24 cellular contexts compared by ENCODE assay signal in the genomic region with DNA sequence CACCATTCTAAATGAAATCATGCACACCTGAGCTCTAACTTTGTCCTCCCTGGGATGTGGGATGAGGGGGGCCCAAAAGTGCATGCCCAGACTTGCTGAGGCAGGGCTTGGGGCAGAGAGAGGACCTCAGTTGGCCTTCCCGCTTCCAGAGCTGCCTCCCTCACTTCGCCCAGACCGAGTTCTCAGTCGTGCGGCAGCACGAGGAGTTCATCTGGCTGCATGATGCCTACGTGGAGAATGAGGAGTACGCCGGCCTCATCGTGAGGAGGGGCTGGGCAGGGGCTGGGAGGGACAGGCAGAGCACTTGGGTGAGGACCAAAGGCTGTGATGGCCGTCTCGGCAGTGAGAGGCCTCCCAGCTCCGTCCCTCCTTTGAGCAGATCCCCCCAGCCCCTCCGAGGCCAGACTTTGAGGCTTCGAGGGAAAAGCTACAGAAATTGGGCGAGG. TPM values are rescaled to one million over a fixed set of nuclear protein-coding genes. Genes with fewer than 3 reads are reported as not detected.
DNase-seq lines count a peak whose midpoint lies in the region; ATAC-seq and TF ChIP-seq lines count a peak whose summit lies in the region.
"Had no signal": no experiment of that assay in that cellular context is flagged by ENCODE, and none has a peak within 500 bp of the region (broad histone marks: within the 10 kb centered on the region; RNA-seq: fewer than 3 reads in every experiment).

No MANE protein-coding gene starts in this region.

- peaks cover 37% of the 10 kb centered on the region for H3K36me3 Mint-ChIP-seq in activated CD8-positive, alpha-beta memory T cell treated with anti-CD3 and anti-CD28 coated beads, Interleukin-2, amount 10 ng/mL, durations not matched to agents 7 days and 5 days

- H3K4me2 ChIP-seq in smooth muscle cell, result no peak overlapping the region

- peaks cover 11% of the 10 kb centered on the region for H3K4me1 Mint-ChIP-seq in activated CD8-positive, alpha-beta memory T cell treated with anti-CD3 and anti-CD28 coated beads, Interleukin-2, amount 10 ng/mL, durations not matched to agents 7 days and 5 days

- CTCF ChIA-PET in activated CD8-positive, alpha-beta memory T cell treated with anti-CD3 and anti-CD28 coated beads, Interleukin-2, amount 10 ng/mL, durations not matched to agents 7 days and 5 days (lab: Charles Lee), result interaction anchor here (1.6 to 5.6 kb wide), 7 partner anchors 10 to 79 kb away, joined by 4 to 20 read pairs (median 9); a partner anchor contains a TSS

- H3K4me3 ChIP-seq in H7 (ENCODE audit: insufficient read depth, low read depth, low read length) (no peak overlapping the region), neutrophil (ENCODE audit: low read depth in 1 of 2, low read length in 1 of 2) (no peak overlapping the region), smooth muscle cell (no peak overlapping the region), lower lobe of right lung (no peak overlapping the region)
- H3K4me3 ChIP-seq: esophagus muscularis mucosa, ovary had no signal

- H2AFZ ChIP-seq in smooth muscle cell (ENCODE audit: low read depth), result no peak overlapping the region

- peaks cover 2% of the 10 kb centered on the region for H3K9me3 Mint-ChIP-seq in activated CD8-positive, alpha-beta memory T cell treated with anti-CD3 and anti-CD28 coated beads, Interleukin-2, amount 10 ng/mL, durations not matched to agents 7 days and 5 days (ENCODE audit: low read depth)
- H3K9me3 Mint-ChIP-seq: IgD-negative memory B cell had no signal

- intact Hi-C loops in lower lobe of right lung (cut with DNase I), result no loop called here

- H3K4me3 Mint-ChIP-seq in activated CD8-positive, alpha-beta memory T cell treated with anti-CD3 and anti-CD28 coated beads, Interleukin-2, amount 10 ng/mL, durations not matched to agents 7 days and 5 days, result no peak overlapping the region
- H3K4me3 Mint-ChIP-seq: activated naive CD8-positive, alpha-beta T cell treated with anti-CD3 and anti-CD28 coated beads, Interleukin-2, amount 10 ng/mL, durations not matched to agents 7 days and 5 days had no signal

- H3K9me3 ChIP-seq in neutrophil (no peaks in the 10 kb centered on the region), smooth muscle cell (replicated peaks; ENCODE audit: low read depth) (no peaks in the 10 kb centered on the region), lower lobe of right lung (peaks cover 3% of the 10 kb centered on the region)
- H3K9me3 ChIP-seq: BE2C, ovary had no signal

- peaks cover 26% of the 10 kb centered on the region for H3F3A ChIP-seq in smooth muscle cell (ENCODE audit: low read depth)

- H3K36me3 ChIP-seq in H7 (replicated peaks; ENCODE audit: control insufficient read depth, insufficient read depth, low read length), result peaks cover 21% of the 10 kb centered on the region
- peaks cover 50% of the 10 kb centered on the region for H3K36me3 ChIP-seq in neutrophil
- H3K36me3 ChIP-seq in smooth muscle cell (ENCODE audit: low read depth), result peaks cover 9% of the 10 kb centered on the region
- peaks cover 33% of the 10 kb centered on the region for H3K36me3 ChIP-seq in lower lobe of right lung
- H3K36me3 ChIP-seq: ovary had no signal

- H3K27me3 Mint-ChIP-seq in activated CD8-positive, alpha-beta memory T cell treated with anti-CD3 and anti-CD28 coated beads, Interleukin-2, amount 10 ng/mL, durations not matched to agents 7 days and 5 days, result no peaks in the 10 kb centered on the region
- H3K27me3 Mint-ChIP-seq: IgD-negative memory B cell had no signal

- no peak overlapping the region for H3K27ac Mint-ChIP-seq in activated CD8-positive, alpha-beta memory T cell treated with anti-CD3 and anti-CD28 coated beads, Interleukin-2, amount 10 ng/mL, durations not matched to agents 7 days and 5 days
- H3K27ac Mint-ChIP-seq: activated naive CD8-positive, alpha-beta T cell treated with anti-CD3 and anti-CD28 coated beads, Interleukin-2, amount 10 ng/mL, durations not matched to agents 7 days and 5 days had no signal

- no peaks in the 10 kb centered on the region; the same call in 1 of the 2 replicates for H3K27me3 ChIP-seq in H7 (ENCODE audit: control insufficient read depth, insufficient read depth, low read length)
- H3K27me3 ChIP-seq in neutrophil, result no peaks in the 10 kb centered on the region
- H3K27me3 ChIP-seq in smooth muscle cell (ENCODE audit: low read depth), result no peaks in the 10 kb centered on the region
- H3K27me3 ChIP-seq in lower lobe of right lung (ENCODE audit: low read depth), result no peaks in the 10 kb centered on the region
- H3K27me3 ChIP-seq: BE2C, esophagus muscularis mucosa, ovary had no signal

- peaks cover 20% of the 10 kb centered on the region for H3K79me2 ChIP-seq in smooth muscle cell (ENCODE audit: low read depth)

- WGBS in smooth muscle cell (ENCODE audit: low lambda C conversion rate), result 77% methylated on average over 16 of the region's 16 CpGs

- H3K27ac ChIP-seq in neutrophil, result peak overlapping the region; percentile 10
- no peak overlapping the region for H3K27ac ChIP-seq in smooth muscle cell (ENCODE audit: low read depth)
- no peak overlapping the region for H3K27ac ChIP-seq in lower lobe of right lung
- H3K27ac ChIP-seq: esophagus muscularis mucosa, ovary had no signal

- TF ChIP-seq CTCF in neutrophil (IDR thresholded peaks at IDR 0.05), result no peak
- no peak for TF ChIP-seq CTCF in smooth muscle cell (IDR thresholded peaks at IDR 0.05; ENCODE audit: borderline replicate concordance, insufficient read depth, poor library complexity, severe bottlenecking)
- no peak for TF ChIP-seq CTCF in lower lobe of right lung (IDR thresholded peaks at IDR 0.05)

- DNase-seq in activated CD8-positive, alpha-beta memory T cell treated with anti-CD3 and anti-CD28 coated beads, Interleukin-2, amount 10 ng/mL, durations not matched to agents 7 days and 5 days, result no peak
- DNase-seq in activated CD8-positive, alpha-beta memory T cell treated with anti-CD3 and anti-CD28 coated beads, Interleukin-2, amount 50 U/mL, for 4 hours, result no peak
- DNase-seq in H7 (peak; percentile 61), astrocyte of the hippocampus (ENCODE audit: low read depth, low spot score) (peak; percentile 8), smooth muscle cell (lab: John Stamatoyannopoulos, UW; ENCODE audit: unreplicated experiment) (no peak), DMS153 treated with DMSO at 0.1 percent for 48 hours (lab: John Stamatoyannopoulos, UW; ENCODE audit: unreplicated experiment) (no peak), lower lobe of right lung (no peak)
- DNase-seq: activated CD4-positive, CD25-positive, alpha-beta regulatory T cell treated with anti-CD3 and anti-CD28 coated beads, Interleukin-2, amount 50 U/mL, for 72 hours; activated naive CD8-positive, alpha-beta T cell treated with anti-CD3 and anti-CD28 coated beads, Interleukin-2, amount 10 ng/mL, durations not matched to agents 7 days and 5 days; BE2C; effector memory CD4-positive, alpha-beta T cell; NCI-H510A treated with DMSO at 0.1 percent for 48 hours; stimulated activated CD4-positive, alpha-beta T cell treated with anti-CD3 and anti-CD28 coated beads, Interleukin-12 subunit alpha, Interleukin-12 subunit beta, amount 100 ng/mL, for 4 hours; stimulated activated CD4-positive, alpha-beta T cell treated with anti-CD3 and anti-CD28 coated beads, Interleukin-4, amount 100 ng/mL, for 4 hours had no signal

- H4K20me1 ChIP-seq in smooth muscle cell (ENCODE audit: low read depth), result peaks cover 43% of the 10 kb centered on the region

- no peak overlapping the region for H3K9ac ChIP-seq in smooth muscle cell (ENCODE audit: low read depth)

- H3K4me1 ChIP-seq in neutrophil (ENCODE audit: control insufficient read depth in 1 of 2, insufficient read depth in 1 of 2, low read depth in 1 of 2, low read length in 1 of 2) (peaks cover 9 to 13% of the 10 kb centered on the region in 2 experiments), smooth muscle cell (ENCODE audit: low read depth) (no peaks in the 10 kb centered on the region), lower lobe of right lung (no peaks in the 10 kb centered on the region)
- H3K4me1 ChIP-seq: BE2C had no signal

- peak; percentile 6 for ATAC-seq in activated CD8-positive, alpha-beta memory T cell treated with anti-CD3 and anti-CD28 coated beads, Interleukin-2, amount 10 ng/mL, durations not matched to agents 7 days and 5 days
- no peak for ATAC-seq in lower lobe of right lung

RNA-seq across cellular contexts. Expression of a gene that starts 8.2 kb away (rescaled TPM):
- 1,000 to 10,000 TPM; 1,745 to 1,753 TPM for total RNA-seq in activated CD8-positive, alpha-beta memory T cell treated with anti-CD3 and anti-CD28 coated beads, Interleukin-2, amount 10 ng/mL, durations not matched to agents 7 days and 5 days
- 916 and 1,083 TPM in 2 replicates for total RNA-seq in H7 (2014; rRNA removed; shearing (Covaris generic))
- total RNA-seq in smooth muscle cell (1,233 and 1,255 TPM in 2 replicates), lower lobe of right lung (647 TPM)
- polyA plus RNA-seq in smooth muscle cell, result 3,052 and 3,080 TPM in 2 replicates

RNA-seq across cellular contexts. Expression of a gene that starts 10.4 kb away (rescaled TPM):
- 100 to 1,000 TPM; 106 to 125 TPM for total RNA-seq in activated CD8-positive, alpha-beta memory T cell treated with anti-CD3 and anti-CD28 coated beads, Interleukin-2, amount 10 ng/mL, durations not matched to agents 7 days and 5 days
- total RNA-seq in H7 (2014; rRNA removed; shearing (Covaris generic)), result 38.0 and 49.7 TPM in 2 replicates
- total RNA-seq in smooth muscle cell (21.7 and 35.1 TPM in 2 replicates), lower lobe of right lung (52.8 TPM)
- polyA plus RNA-seq in smooth muscle cell, result 39.6 and 61.1 TPM in 2 replicates

RNA-seq across cellular contexts. Expression of a gene that starts 16.0 kb away (rescaled TPM):
- 1 to 10 TPM; 1.7 to 2.4 TPM for total RNA-seq in activated CD8-positive, alpha-beta memory T cell treated with anti-CD3 and anti-CD28 coated beads, Interleukin-2, amount 10 ng/mL, durations not matched to agents 7 days and 5 days
- total RNA-seq in H7 (2014; rRNA removed; shearing (Covaris generic)), result 0.26 and 0.80 TPM in 2 replicates
- total RNA-seq in smooth muscle cell (0.63 and 1.2 TPM in 2 replicates), lower lobe of right lung (0.47 TPM)
- polyA plus RNA-seq in smooth muscle cell, result 1.1 and 3.3 TPM in 2 replicates
- total RNA-seq: M059J, RPMI7951 had no signal

RNA-seq across cellular contexts. Expression of a gene that starts 22.8 kb away (rescaled TPM):
- 10 to 100 TPM in 1 of 2 experiments, 1 to 10 TPM in 1; 7.1 to 13.4 TPM for total RNA-seq in activated CD8-positive, alpha-beta memory T cell treated with anti-CD3 and anti-CD28 coated beads, Interleukin-2, amount 10 ng/mL, durations not matched to agents 7 days and 5 days
- total RNA-seq in H7 (2014; rRNA removed; shearing (Covaris generic)), result 8.5 and 13.2 TPM in 2 replicates
- total RNA-seq in smooth muscle cell (99.7 and 103 TPM in 2 replicates), lower lobe of right lung (53.9 TPM)
- 328 and 362 TPM in 2 replicates for polyA plus RNA-seq in smooth muscle cell

RNA-seq across cellular contexts. Expression of a gene that starts 29.8 kb away (rescaled TPM):
- total RNA-seq in activated CD8-positive, alpha-beta memory T cell treated with anti-CD3 and anti-CD28 coated beads, Interleukin-2, amount 10 ng/mL, durations not matched to agents 7 days and 5 days, result 100 to 1,000 TPM; 268 to 339 TPM
- not detected in 2 replicates for total RNA-seq in H7 (2014; rRNA removed; shearing (Covaris generic))
- total RNA-seq in smooth muscle cell (not detected in 2 replicates), lower lobe of right lung (20.6 TPM)
- polyA plus RNA-seq in smooth muscle cell, result 0.52 TPM in 1 of 2 replicates, not detected in the other
- total RNA-seq: A673, cerebellum, frontal cortex, myocyte had no signal

Comparison
In these comparisons a context has a peak if more than half of its experiments do, and no peak if none do; other contexts are left out.
1. DNase-seq: peak in H7 (single experiment) and astrocyte of the hippocampus (single experiment); none in activated CD8-positive, alpha-beta memory T cell treated with anti-CD3 and anti-CD28 coated beads, Interleukin-2, amount 10 ng/mL, durations not matched to agents 7 days and 5 days (single experiment), activated CD8-positive, alpha-beta memory T cell treated with anti-CD3 and anti-CD28 coated beads, Interleukin-2, amount 50 U/mL, for 4 hours (single experiment), smooth muscle cell (single experiment), DMS153 treated with DMSO at 0.1 percent for 48 hours (single experiment) and lower lobe of right lung (single experiment).